In genomic region chr5:100535060-100536005, GRCh38 we compare ENCODE assay signal across 1 cellular context.
A peak's percentile ranks its signal among the peaks of the same experiment; 100 is the strongest.
TF ChIP-seq lines count a peak whose summit lies in the region.

Gene FAM174A, plus strand, starts transcription at chr5:100535374. Its CDS starts 157 bp downstream, at chr5:100535531.

TF ChIP-seq in K562, 482 proteins besides CTCF, POLR2A, EP300 and RAD21 (continued from another document and continues in another):
- TF ChIP-seq RNF219 (CRISPR knock-in tag; IDR thresholded peaks at IDR 0.05), result no peak
- no peak for TF ChIP-seq SIX5 (IDR thresholded peaks at IDR 0.05; ENCODE audit: borderline replicate concordance in 1 of 2, insufficient read depth in 1 of 2, low read depth in 1 of 2, low read length in 2 of 2)
- TF ChIP-seq HDGF (IDR thresholded peaks at IDR 0.05), result no peak
- TF ChIP-seq THRA (IDR thresholded peaks at IDR 0.05), result no peak
- no peak for TF ChIP-seq E2F8 (IDR thresholded peaks at IDR 0.05; ENCODE audit: low read depth, partially characterized antibody)
- TF ChIP-seq ZNF318 (IDR thresholded peaks at IDR 0.05; ENCODE audit: borderline replicate concordance in 1 of 2, low read depth in 1 of 2), result no peak
- peak; percentile 26 for TF ChIP-seq PHF20 (IDR thresholded peaks at IDR 0.05; ENCODE audit: partially characterized antibody)
- TF ChIP-seq HSF4 (CRISPR knock-in tag; IDR thresholded peaks at IDR 0.05; ENCODE audit: borderline replicate concordance), result no peak
- TF ChIP-seq ZNF740 (CRISPR knock-in tag; IDR thresholded peaks at IDR 0.05), result no peak
- no peak for TF ChIP-seq ZNF740 (tag; IDR thresholded peaks at IDR 0.05)
- no peak for TF ChIP-seq ESRRB (CRISPR knock-in tag; IDR thresholded peaks at IDR 0.05; ENCODE audit: borderline replicate concordance)
- no peak for TF ChIP-seq USF2 (CRISPR knock-in tag; IDR thresholded peaks at IDR 0.05)
- no peak for TF ChIP-seq HMBOX1 (IDR thresholded peaks at IDR 0.05)
- peak; percentile 95 for TF ChIP-seq SAP30 (IDR thresholded peaks at IDR 0.05; ENCODE audit: borderline replicate concordance, insufficient read depth, low read depth, low read length, poor library complexity, severe bottlenecking)
- TF ChIP-seq ZNF277 (CRISPR knock-in tag; IDR thresholded peaks at IDR 0.05; ENCODE audit: borderline replicate concordance), result no peak
- no peak for TF ChIP-seq RFX5 (IDR thresholded peaks at IDR 0.05; ENCODE audit: low read depth, low read length)
- no peak for TF ChIP-seq HIVEP1 (CRISPR knock-in tag; IDR thresholded peaks at IDR 0.05)
- no peak for TF ChIP-seq THAP7 (CRISPR knock-in tag; IDR thresholded peaks at IDR 0.05)
- no peak for TF ChIP-seq MTF1 (CRISPR knock-in tag; IDR thresholded peaks at IDR 0.05; ENCODE audit: borderline replicate concordance)
- TF ChIP-seq THAP12 (CRISPR knock-in tag; IDR thresholded peaks at IDR 0.05), result no peak
- no peak for TF ChIP-seq ZNF57 (CRISPR knock-in tag; IDR thresholded peaks at IDR 0.05)
- no peak for TF ChIP-seq STAG1 (CRISPR knock-in tag; IDR thresholded peaks at IDR 0.05; ENCODE audit: borderline replicate concordance)
- TF ChIP-seq ZNF764 (CRISPR knock-in tag; IDR thresholded peaks at IDR 0.05; ENCODE audit: low read depth), result no peak
- TF ChIP-seq ETS2 (tag; IDR thresholded peaks at IDR 0.05; ENCODE audit: borderline replicate concordance, poor library complexity, severe bottlenecking), result no peak
- no peak for TF ChIP-seq ZBTB17 (CRISPR knock-in tag; IDR thresholded peaks at IDR 0.05)
- no peak for TF ChIP-seq ZNF695 (CRISPR knock-in tag; IDR thresholded peaks at IDR 0.05)
- no peak for TF ChIP-seq FOXP1 (CRISPR knock-in tag; IDR thresholded peaks at IDR 0.05)
- no peak for TF ChIP-seq ILF3 (IDR thresholded peaks at IDR 0.05; ENCODE audit: borderline replicate concordance)
- 0 out of 2 replicates have a peak, but pooled peaks have one; percentile 3 for TF ChIP-seq ZNF134 (CRISPR knock-in tag; conservative IDR thresholded peaks at IDR 0.05)
- no peak for TF ChIP-seq NFXL1 (CRISPR knock-in tag; IDR thresholded peaks at IDR 0.05)
- TF ChIP-seq XRCC4 (IDR thresholded peaks at IDR 0.05; ENCODE audit: extremely low read depth, insufficient read depth, insufficient read length), result no peak
- no peak for TF ChIP-seq ZNF830 (CRISPR knock-in tag; IDR thresholded peaks at IDR 0.05)
- TF ChIP-seq ILK (tag; IDR thresholded peaks at IDR 0.05; ENCODE audit: borderline replicate concordance, low read depth), result no peak
- TF ChIP-seq RHOXF2B (CRISPR knock-in tag; conservative IDR thresholded peaks at IDR 0.05), result no peak
- no peak for TF ChIP-seq POLR3A (IDR thresholded peaks at IDR 0.05; ENCODE audit: borderline replicate concordance, extremely low read depth, insufficient read depth, insufficient read length)
- TF ChIP-seq MXI1 (IDR thresholded peaks at IDR 0.05; ENCODE audit: low read depth, low read length), result no peak
- no peak for TF ChIP-seq HNRNPK (IDR thresholded peaks at IDR 0.05; ENCODE audit: low read depth, low read length, poor library complexity, severe bottlenecking)
- no peak for TF ChIP-seq KDM2B (CRISPR knock-in tag; IDR thresholded peaks at IDR 0.05)
